In the genomic region with DNA sequence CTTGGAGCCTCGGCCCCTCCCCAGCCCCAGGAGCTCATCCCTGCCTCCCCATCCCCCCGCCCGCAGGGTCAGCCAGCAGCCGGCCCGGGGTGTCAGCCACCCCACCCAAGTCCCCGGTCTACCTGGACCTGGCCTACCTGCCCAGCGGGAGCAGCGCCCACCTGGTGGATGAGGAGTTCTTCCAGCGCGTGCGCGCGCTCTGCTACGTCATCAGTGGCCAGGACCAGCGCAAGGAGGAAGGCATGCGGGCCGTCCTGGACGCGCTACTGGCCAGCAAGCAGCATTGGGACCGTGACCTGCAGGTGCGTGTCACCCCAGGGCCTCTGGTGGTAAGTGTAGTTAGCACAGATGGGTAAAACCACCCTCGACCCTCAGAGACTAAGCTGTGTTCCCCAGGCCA, we compare ENCODE assay signal across 25 cellular contexts. TPM values are rescaled to one million over a fixed set of nuclear protein-coding genes. Genes with fewer than 3 reads are reported as not detected.
"Had no signal": no experiment of that assay in that cellular context is flagged by ENCODE, and none has a peak within 500 bp of the region (broad histone marks: within the 10 kb centered on the region; RNA-seq: fewer than 3 reads in every experiment).

No MANE protein-coding gene starts in this region.

- H3K27me3 ChIP-seq: SJSA1 had no signal

- DNase-seq: KBM-7, MV-4-11, NCI-H1048, NCI-H1105, NCI-H1417, NCI-H1436 treated with DMSO at 0.1 percent for 48 hours, NCI-H1694, NCI-H187 treated with DMSO at 0.1 percent for 48 hours, NCI-H2029 treated with DMSO at 0.1 percent for 48 hours, NCI-H226, NCI-H446, NCI-H510A, NCI-H524 treated with DMSO at 0.1 percent for 48 hours, NCI-H69, NCI-H774, Right ventricle myocardium superior, RPMI8226, SIG-M5 had no signal

- H3K9me3 ChIP-seq: SJSA1 had no signal

- H3K4me3 ChIP-seq: SJSA1, SK-N-MC had no signal

- H3K27ac ChIP-seq: HL-60, SJSA1, SK-N-MC had no signal

- FAIRE-seq: HTR-8/SVneo, RCC 7860 had no signal

RNA-seq across cellular contexts. Expression of a gene that starts 45.0 kb away (rescaled TPM):
- total RNA-seq: LHCN-M2, SJSA1 had no signal
- polyA plus RNA-seq: IgD-negative memory B cell had no signal
